In the genomic region with DNA sequence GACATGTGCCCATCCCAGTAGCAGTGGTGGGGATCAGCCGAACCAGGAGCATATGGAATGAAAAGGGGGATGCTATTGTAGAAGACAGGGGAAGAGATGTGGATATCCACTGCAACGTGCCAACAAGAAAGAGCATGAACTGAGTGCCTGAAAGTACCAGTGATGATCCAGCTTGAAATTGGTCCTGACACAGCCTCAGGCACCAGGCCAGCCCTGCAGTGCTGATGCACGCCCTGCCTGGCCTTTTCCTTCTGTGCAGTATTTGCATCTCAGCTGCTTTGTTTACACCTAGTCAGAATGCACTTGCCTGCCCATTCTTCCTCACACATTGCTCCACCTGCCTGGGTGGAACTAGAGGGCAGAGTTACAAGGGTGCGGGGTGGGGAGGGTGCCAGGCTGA, we compare ENCODE assay signal across 23 cellular contexts. TPM values are rescaled to one million over a fixed set of nuclear protein-coding genes. Genes with fewer than 3 reads are reported as not detected.
DNase-seq lines count a peak whose midpoint lies in the region; TF ChIP-seq lines count a peak whose summit lies in the region.
"Had no signal": no experiment of that assay in that cellular context is flagged by ENCODE, and none has a peak within 500 bp of the region (broad histone marks: within the 10 kb centered on the region; RNA-seq: fewer than 3 reads in every experiment).

No MANE protein-coding gene starts in this region.

- POLR2A ChIA-PET in GM10248 (lab: Yijun Ruan, JAX) = no interaction called here

- H3K9me3 ChIP-seq in colonic mucosa = no peaks in the 10 kb centered on the region
- H3K9me3 ChIP-seq: breast epithelium, heart left ventricle, testis had no signal

- CTCF ChIA-PET in GM10248 (lab: Yijun Ruan, JAX) = interaction anchor here (1.4 to 1.6 kb wide), 4 partner anchors 8 to 119 kb away, joined by 3 to 7 read pairs (median 4); a partner anchor contains a TSS

- peaks cover 9% of the 10 kb centered on the region for H3K4me1 ChIP-seq in colonic mucosa
- H3K4me1 ChIP-seq: breast epithelium, testis had no signal

- no peak overlapping the region for H3K27ac ChIP-seq in colonic mucosa
- H3K27ac ChIP-seq: breast epithelium, C4-2B, testis had no signal

- no peak for TF ChIP-seq CTCF in colonic mucosa (IDR thresholded peaks at IDR 0.05)
- TF ChIP-seq CTCF in CD14-positive monocyte (IDR thresholded peaks at IDR 0.05) = no peak
- no peak for TF ChIP-seq CTCF in GM10248 (IDR thresholded peaks at IDR 0.05; ENCODE audit: control extremely low read depth, extremely low read depth, low read depth, missing control alignments)

- H3K4me3 Mint-ChIP-seq in CD14-positive monocyte = no peak overlapping the region
- H3K4me3 Mint-ChIP-seq: activated T-cell treated with anti-CD3 and anti-CD28 coated beads, Interleukin-2, amount 50 U/mL, for 24 hours; HFFc6; naive thymus-derived CD4-positive, alpha-beta T cell; stimulated activated naive B cell treated with anti-CD40 and anti-IgM and Interleukin-4, amounts not matched to agents 10 μg/mL and 1 μg/mL and 100 μg/mL, for 72 hours had no signal

- peak overlapping the region in 1 of 7 donors; percentile 61 for H3K27ac Mint-ChIP-seq in CD14-positive monocyte
- H3K27ac Mint-ChIP-seq: activated T-cell treated with anti-CD3 and anti-CD28 coated beads, Interleukin-2, amount 50 U/mL, for 24 hours; HFFc6; stimulated activated naive B cell treated with anti-CD40 and anti-IgM and Interleukin-4, amounts not matched to agents 10 μg/mL and 1 μg/mL and 100 μg/mL, for 72 hours had no signal

- H3K36me3 ChIP-seq in colonic mucosa = no peaks in the 10 kb centered on the region
- H3K36me3 ChIP-seq: breast epithelium had no signal

- peaks cover 0 to 2% (median 2%) of the 10 kb centered on the region in 3 donors for H3K27me3 Mint-ChIP-seq in CD14-positive monocyte (ENCODE audit: low read depth in 3 of 3)
- H3K27me3 Mint-ChIP-seq: activated T-cell treated with anti-CD3 and anti-CD28 coated beads, Interleukin-2, amount 50 U/mL, for 24 hours; naive thymus-derived CD4-positive, alpha-beta T cell; stimulated activated naive B cell treated with anti-CD40 and anti-IgM and Interleukin-4, amounts not matched to agents 10 μg/mL and 1 μg/mL and 100 μg/mL, for 72 hours had no signal

- peak; percentile 82 for DNase-seq in DMS153 (lab: John Stamatoyannopoulos, UW)
- peak; percentile 23 for DNase-seq in NCI-H146 (lab: John Stamatoyannopoulos, UW)
- peak; percentile 81 for DNase-seq in NCI-H748 (lab: John Stamatoyannopoulos, UW; ENCODE audit: unreplicated experiment)
- DNase-seq in colonic mucosa = peak; percentile 74
- DNase-seq in T1000 (lab: John Stamatoyannopoulos, UW) = no peak
- no peak for DNase-seq in CD14-positive monocyte (ENCODE audit: low spot score)
- DNase-seq in DMS79 (lab: John Stamatoyannopoulos, UW) = no peak
- no peak for DNase-seq in GM10248 (ENCODE audit: extremely low spot score)
- DNase-seq: activated CD4-positive, alpha-beta T cell treated with anti-CD3 and anti-CD28 coated beads for 1 hour; activated T-cell treated with anti-CD3 and anti-CD28 coated beads, Interleukin-2, amount 50 U/mL, for 24 hours; amniotic stem cell; HFFc6; naive thymus-derived CD4-positive, alpha-beta T cell; NCI-H1105 treated with DMSO at 0.1 percent for 48 hours; SHP77; stimulated activated CD4-positive, alpha-beta T cell treated with anti-CD3 and anti-CD28 coated beads, Interleukin-2, amount 100 ng/mL, for 48 hours; stimulated activated naive B cell treated with anti-CD40 and anti-IgM and Interleukin-4, amounts not matched to agents 10 μg/mL and 1 μg/mL and 100 μg/mL, for 72 hours; testis had no signal

- peaks cover 4% of the 10 kb centered on the region for H3K4me1 Mint-ChIP-seq in CD14-positive monocyte
- H3K4me1 Mint-ChIP-seq: stimulated activated naive B cell treated with anti-CD40 and anti-IgM and Interleukin-4, amounts not matched to agents 10 μg/mL and 1 μg/mL and 100 μg/mL, for 72 hours had no signal

- no peak overlapping the region for H3K4me3 ChIP-seq in colonic mucosa
- H3K4me3 ChIP-seq: breast epithelium, GM12878, heart left ventricle, smooth muscle cell, testis had no signal

- H3K27me3 ChIP-seq in colonic mucosa = no peaks in the 10 kb centered on the region
- H3K27me3 ChIP-seq: breast epithelium, heart left ventricle, testis had no signal

- no peaks in the 10 kb centered on the region for H3K9me3 Mint-ChIP-seq in CD14-positive monocyte
- H3K9me3 Mint-ChIP-seq: activated T-cell treated with anti-CD3 and anti-CD28 coated beads, Interleukin-2, amount 50 U/mL, for 24 hours; HFFc6; naive thymus-derived CD4-positive, alpha-beta T cell; stimulated activated naive B cell treated with anti-CD40 and anti-IgM and Interleukin-4, amounts not matched to agents 10 μg/mL and 1 μg/mL and 100 μg/mL, for 72 hours had no signal

- peaks cover 2 to 4% of the 10 kb centered on the region in 2 donors for H3K36me3 Mint-ChIP-seq in CD14-positive monocyte

- intact Hi-C loops in colonic mucosa (cut with DNase I) = no loop called here
- intact Hi-C loops in CD14-positive monocyte (cut with micrococcal nuclease) = no loop called here

- no peak overlapping the region for H3K9ac ChIP-seq in colonic mucosa (ENCODE audit: low read depth in 2 of 2, low read length in 2 of 2)

RNA-seq across cellular contexts. Expression of a gene that starts 50.3 kb away (rescaled TPM):
- total RNA-seq in colonic mucosa = 1 to 10 TPM; 5.1 to 8.3 TPM
- polyA plus RNA-seq in CD14-positive monocyte = not detected
- polyA plus RNA-seq: naive thymus-derived CD4-positive, alpha-beta T cell had no signal

Comparison
In these comparisons a context has a peak if more than half of its experiments do, and no peak if none do; other contexts are left out.
1. DNase-seq: peak in DMS153 (single experiment), NCI-H146 (single experiment), NCI-H748 (single experiment) and colonic mucosa (single experiment); none in T1000 (single experiment), CD14-positive monocyte (single experiment), DMS79 (single experiment) and GM10248 (single experiment).